In the genomic region with DNA sequence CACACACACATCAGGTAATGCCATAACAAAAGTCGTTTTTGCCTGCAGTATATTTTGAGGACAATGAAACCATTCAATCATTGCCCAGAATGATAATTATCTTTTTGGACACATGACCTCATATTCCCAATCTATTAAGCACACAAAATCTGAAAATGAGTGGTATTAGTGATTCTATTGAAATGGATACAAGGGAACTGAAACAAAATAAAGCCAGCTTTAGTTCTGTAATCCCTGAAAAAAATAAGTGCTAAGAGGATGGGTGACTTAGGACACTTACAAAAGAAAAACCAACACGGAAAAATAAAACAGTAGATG, we compare ENCODE assay signal across 9 cellular contexts.
"Had no signal": no experiment of that assay in that cellular context is flagged by ENCODE, and none has a peak within 500 bp of the region (broad histone marks: within the 10 kb centered on the region; RNA-seq: fewer than 3 reads in every experiment).

No MANE protein-coding gene starts in this region.

- H3K36me3 ChIP-seq: HAP-1 had no signal

- H3K4me3 ChIP-seq: GM23248, GM23338, HAP-1 had no signal

- H3K4me2 ChIP-seq: GM23338 had no signal

- H3K27ac ChIP-seq: GM23248 had no signal

- DNase-seq: GM23248, GOT3, H7, H9, HCEC 1CT, HFFc6 had no signal

- ATAC-seq: GM23338, HCT116 had no signal

- H3K9me3 ChIP-seq: HAP-1 had no signal

- H2AFZ ChIP-seq: GM23248, GM23338 had no signal

- H3K9ac ChIP-seq: GM23248 had no signal
